8 cellular contexts compared by ENCODE assay signal in the genomic region with DNA sequence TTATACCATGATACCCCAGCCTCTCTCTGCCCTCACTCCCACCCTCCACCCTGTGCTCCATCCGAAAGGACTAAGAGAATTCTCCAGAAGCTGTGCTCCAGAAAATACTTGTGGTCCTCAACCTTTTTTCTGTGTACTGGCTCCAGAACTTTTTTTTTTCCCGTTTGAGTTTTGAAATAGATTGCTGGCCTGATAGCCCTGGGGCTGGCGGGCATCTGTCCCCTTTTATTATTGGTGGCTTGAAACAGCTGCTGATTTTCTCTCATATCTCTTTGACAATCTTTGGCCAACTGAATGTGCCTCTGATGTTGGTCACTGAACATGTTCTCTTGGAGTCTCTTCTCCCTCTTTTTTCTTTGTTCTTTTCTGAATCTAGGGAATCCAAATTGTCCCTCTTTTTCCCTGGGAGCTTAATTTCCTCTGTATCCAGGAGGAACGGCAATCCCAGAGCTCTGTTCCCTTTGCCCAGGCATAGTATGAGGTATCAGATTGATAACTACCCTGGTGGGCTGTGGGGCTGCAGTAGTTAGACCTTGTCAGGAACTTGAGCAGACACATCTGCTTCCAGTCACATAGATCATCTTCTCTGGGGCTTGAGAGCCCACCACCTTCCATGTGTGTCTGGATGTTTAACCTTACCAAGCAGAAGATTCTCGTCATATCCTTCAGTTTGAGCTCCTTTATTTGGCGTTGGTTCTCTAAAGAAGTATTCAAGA. TPM values are rescaled to one million over a fixed set of nuclear protein-coding genes. Genes with fewer than 3 reads are reported as not detected.
DNase-seq lines count a peak whose midpoint lies in the region; ATAC-seq and TF ChIP-seq lines count a peak whose summit lies in the region.

No MANE protein-coding gene starts in this region.

- H3K4me1 ChIP-seq in left ventricle myocardium inferior (peaks cover 30% of the 10 kb centered on the region), mononuclear cell (ENCODE audit: insufficient read depth, low read length) (peaks cover 55% of the 10 kb centered on the region), uterus (no peaks in the 10 kb centered on the region)

- H3K4me3 ChIP-seq in left ventricle myocardium inferior: peak overlapping the region; percentile 91
- peak overlapping the region; percentile 80 for H3K4me3 ChIP-seq in mononuclear cell (ENCODE audit: low read length)
- H3K4me3 ChIP-seq in uterus: peak overlapping the region; percentile 40 to 84

- no peak for TF ChIP-seq POLR2A in uterus (IDR thresholded peaks at IDR 0.05)

- TF ChIP-seq CTCF in left ventricle myocardium inferior (IDR thresholded peaks at IDR 0.05; ENCODE audit: borderline replicate concordance): no peak
- no peak for TF ChIP-seq CTCF in MCF 10A (IDR thresholded peaks at IDR 0.05; ENCODE audit: unreplicated experiment)
- no peak for TF ChIP-seq CTCF in uterus (IDR thresholded peaks at IDR 0.05)

- ATAC-seq in GM21390 (IDR thresholded peaks at IDR 0.05; ENCODE audit: unreplicated experiment): no peak

- CTCF ChIA-PET in MCF 10A (lab: Yijun Ruan, JAX): interaction anchor here (0.6 to 6.6 kb wide), 12 partner anchors 13 to 440 kb away, joined by 3 to 146 read pairs (median 4); partner anchors contain the start of genes DEF6, FANCE and RPL10A

- DNase-seq in left ventricle myocardium inferior: no peak
- no peak for DNase-seq in cardiac septum (ENCODE audit: low spot score)
- no peak for DNase-seq in MCF 10A (ENCODE audit: unreplicated experiment)
- no peak for DNase-seq in uterus
- DNase-seq in NCI-H524 (lab: John Stamatoyannopoulos, UW): no peak
- no peak for DNase-seq in putamen (ENCODE audit: low spot score)

- H3K27ac ChIP-seq in left ventricle myocardium inferior (replicated peaks) (peak overlapping the region; percentile 87), uterus (peak overlapping the region; percentile 84 to 92)

- intact Hi-C loops in left ventricle myocardium inferior (cut with micrococcal nuclease) (loop anchor here (5.0 kb wide), 1 partner anchor 103 kb away; no protein-coding TSS in a partner anchor), cardiac septum (cut with DNase I) (loop anchor here (5.0 kb wide), 1 partner anchor 123 kb away; the partner anchor contains the start of gene RPL10A), MCF 10A (cut with micrococcal nuclease) (loop anchor here (5.0 kb wide), 1 partner anchor 47 kb away; the partner anchor contains the start of gene DEF6), uterus (cut with DNase I; ENCODE audit: low total_unique reads) (no loop called here)

- H3K36me3 ChIP-seq in left ventricle myocardium inferior: peaks cover 19% of the 10 kb centered on the region
- no peaks in the 10 kb centered on the region for H3K36me3 ChIP-seq in uterus

- H3K4me3 Mint-ChIP-seq in MCF 10A (ENCODE audit: unreplicated experiment): peak overlapping the region; percentile 82

- POLR2A ChIA-PET in MCF 10A (lab: Yijun Ruan, JAX): interaction anchor here (0.6 to 3.9 kb wide), 14 partner anchors 17 to 1674 kb away, joined by 3 to 41 read pairs (median 4); partner anchors contain the start of genes FANCE and RPL10A

- H3K27me3 ChIP-seq in left ventricle myocardium inferior (ENCODE audit: low read depth) (peaks cover 4% of the 10 kb centered on the region), mononuclear cell (ENCODE audit: insufficient read depth, low read length) (no peaks in the 10 kb centered on the region), uterus (no peaks in the 10 kb centered on the region)

- peaks cover 5% of the 10 kb centered on the region for H3K27me3 Mint-ChIP-seq in MCF 10A (ENCODE audit: insufficient read depth, unreplicated experiment)

- no TSS peak for BruUV-seq in MCF 10A (replicated peaks; lab: Mats Ljungman, UMichigan)

- H3K36me3 Mint-ChIP-seq in MCF 10A (ENCODE audit: insufficient read depth, unreplicated experiment): peaks cover 30% of the 10 kb centered on the region

- peak overlapping the region; percentile 95 for H3K27ac Mint-ChIP-seq in MCF 10A (ENCODE audit: low read depth, unreplicated experiment)

- peaks cover 18% of the 10 kb centered on the region for H3K4me1 Mint-ChIP-seq in MCF 10A (ENCODE audit: insufficient read depth, unreplicated experiment)

- H3K9me3 ChIP-seq in left ventricle myocardium inferior (replicated peaks): no peaks in the 10 kb centered on the region
- no peaks in the 10 kb centered on the region for H3K9me3 ChIP-seq in mononuclear cell (ENCODE audit: low read depth, low read length)
- H3K9me3 ChIP-seq in uterus: no peaks in the 10 kb centered on the region

- H3K9me3 Mint-ChIP-seq in MCF 10A (ENCODE audit: unreplicated experiment): no peaks in the 10 kb centered on the region

RNA-seq across cellular contexts. Expression of gene PPARD, which starts 1.6 kb away (rescaled TPM):
- total RNA-seq in left ventricle myocardium inferior (14.9 TPM), cardiac septum (19.0 TPM), MCF 10A (2022) (13.8 and 16.8 TPM in 2 replicates), mononuclear cell (8.1 TPM), uterus (10 to 100 TPM in 1 of 4 donors, 1 to 10 TPM in 3; 1.5 to 26.6 (median 7.8) TPM)

RNA-seq across cellular contexts. Expression of gene DEF6, which starts 46.4 kb away (rescaled TPM):
- 1.0 TPM for total RNA-seq in left ventricle myocardium inferior
- 1.7 TPM for total RNA-seq in cardiac septum
- total RNA-seq in MCF 10A (2022): 17.8 and 23.1 TPM in 2 replicates
- 80.1 TPM for total RNA-seq in mononuclear cell
- total RNA-seq in uterus: 1 to 10 TPM in 3 of 4 donors, under 1 TPM in 1; 0.26 to 8.9 (median 3.1) TPM
